Comparison of ENCODE assay signal across 8 cellular contexts in genomic region chr6:125300992-125301434, GRCh38.
A peak's percentile ranks its signal among the peaks of the same experiment; 100 is the strongest.
DNase-seq lines count a peak whose midpoint lies in the region; ATAC-seq, FAIRE-seq and TF ChIP-seq lines count a peak whose summit lies in the region.

No MANE protein-coding gene starts in this region.

- peaks cover 4% of the 10 kb centered on the region for H3K36me3 ChIP-seq in rectal smooth muscle tissue (ENCODE audit: control insufficient read depth, insufficient read depth, low read length)

- H3K27me3 ChIP-seq in rectal smooth muscle tissue (ENCODE audit: control insufficient read depth, insufficient read depth, low read length) = no peaks in the 10 kb centered on the region

- TF ChIP-seq CTCF in VCaP (conservative IDR thresholded peaks at IDR 0.05) (no peak), foreskin fibroblast (IDR thresholded peaks at IDR 0.05; ENCODE audit: low read depth, low read length) (no peak)

- H3K27ac ChIP-seq in VCaP (peak overlapping the region; percentile 81), rectal smooth muscle tissue (ENCODE audit: low read depth, low read length) (peak overlapping the region; percentile 88)

- peak; percentile 24 for DNase-seq in AG08395 (ENCODE audit: low spot score)
- DNase-seq in GM19239 (ENCODE audit: insufficient read length, low spot score) = no peak
- DNase-seq in foreskin fibroblast = peak in 1 of 2 donors; percentile 60
- DNase-seq in NCI-H1694 (lab: John Stamatoyannopoulos, UW) = no peak

- ATAC-seq in GM21717 (IDR thresholded peaks at IDR 0.05; ENCODE audit: unreplicated experiment) (no peak), HG02623 (IDR thresholded peaks at IDR 0.05; ENCODE audit: unreplicated experiment) (no peak)

- peaks cover 6% of the 10 kb centered on the region for H3K4me1 ChIP-seq in rectal smooth muscle tissue (ENCODE audit: control insufficient read depth, insufficient read depth, low read length)

- peak overlapping the region; percentile 27 for H3K9ac ChIP-seq in rectal smooth muscle tissue (ENCODE audit: low read length)

- peak; percentile 86 for FAIRE-seq in GM19239 (lab: Jason Lieb, UNC)

- H3K4me3 ChIP-seq in foreskin fibroblast (ENCODE audit: low read depth in 1 of 2, low read length in 2 of 2) (peak overlapping the region; percentile 62 to 78), rectal smooth muscle tissue (ENCODE audit: low read length) (peak overlapping the region; percentile 83)
